In genomic region chr16:48123104-48123788, GRCh38 we compare ENCODE assay signal across 9 cellular contexts. TPM values are rescaled to one million over a fixed set of nuclear protein-coding genes. Genes with fewer than 3 reads are reported as not detected.
DNase-seq lines count a peak whose midpoint lies in the region; ATAC-seq lines count a peak whose summit lies in the region.
"Had no signal": no experiment of that assay in that cellular context is flagged by ENCODE, and none has a peak within 500 bp of the region (broad histone marks: within the 10 kb centered on the region; RNA-seq: fewer than 3 reads in every experiment).

No MANE protein-coding gene starts in this region.

- H3K4me3 Mint-ChIP-seq in activated CD4-positive, alpha-beta memory T cell treated with anti-CD3 and anti-CD28 coated beads, Interleukin-2, amount 10 ng/mL, durations not matched to agents 7 days and 5 days: no peak overlapping the region

- H3K36me3 Mint-ChIP-seq in activated CD4-positive, alpha-beta memory T cell treated with anti-CD3 and anti-CD28 coated beads, Interleukin-2, amount 10 ng/mL, durations not matched to agents 7 days and 5 days (ENCODE audit: low read depth): no peaks in the 10 kb centered on the region

- POLR2A ChIA-PET in activated CD4-positive, alpha-beta memory T cell treated with anti-CD3 and anti-CD28 coated beads, Interleukin-2, amount 10 ng/mL, durations not matched to agents 7 days and 5 days (lab: Charles Lee): no interaction called here

- H3K27me3 Mint-ChIP-seq in activated CD4-positive, alpha-beta memory T cell treated with anti-CD3 and anti-CD28 coated beads, Interleukin-2, amount 10 ng/mL, durations not matched to agents 7 days and 5 days: peaks cover 2% of the 10 kb centered on the region

- CTCF ChIA-PET in activated CD4-positive, alpha-beta memory T cell treated with anti-CD3 and anti-CD28 coated beads, Interleukin-2, amount 10 ng/mL, durations not matched to agents 7 days and 5 days (lab: Charles Lee): interaction anchor here (0.6 kb wide), 1 partner anchor 1515 kb away, joined by 3 read pairs; no protein-coding TSS in a partner anchor

- peaks cover 13% of the 10 kb centered on the region for H3K4me1 Mint-ChIP-seq in activated CD4-positive, alpha-beta memory T cell treated with anti-CD3 and anti-CD28 coated beads, Interleukin-2, amount 10 ng/mL, durations not matched to agents 7 days and 5 days

- peak; percentile 97 for DNase-seq in GM04504 (ENCODE audit: low read depth)
- peak; percentile 40 for DNase-seq in activated CD4-positive, alpha-beta memory T cell treated with anti-CD3 and anti-CD28 coated beads, Interleukin-2, amount 10 ng/mL, durations not matched to agents 7 days and 5 days
- peak; percentile 57 for DNase-seq in inferior parietal cortex (ENCODE audit: extremely low spot score)
- DNase-seq in superior temporal gyrus (ENCODE audit: extremely low spot score): peak; percentile 59
- no peak for DNase-seq in NCI-H446 treated with DMSO at 0.1 percent for 48 hours (lab: John Stamatoyannopoulos, UW)
- no peak for DNase-seq in activated gamma-delta T cell treated with Interleukin-2 at 50 U/mL for 16 hours
- DNase-seq: heart right ventricle had no signal

- H3K27ac Mint-ChIP-seq in activated CD4-positive, alpha-beta memory T cell treated with anti-CD3 and anti-CD28 coated beads, Interleukin-2, amount 10 ng/mL, durations not matched to agents 7 days and 5 days: no peak overlapping the region

- ATAC-seq in HG02885 (IDR thresholded peaks at IDR 0.05; ENCODE audit: poor library complexity, unreplicated experiment) (peak; percentile 73), HG03135 (IDR thresholded peaks at IDR 0.05; ENCODE audit: unreplicated experiment) (no peak)

- no peaks in the 10 kb centered on the region for H3K9me3 Mint-ChIP-seq in activated CD4-positive, alpha-beta memory T cell treated with anti-CD3 and anti-CD28 coated beads, Interleukin-2, amount 10 ng/mL, durations not matched to agents 7 days and 5 days

RNA-seq across cellular contexts. Expression of gene ABCC12, which starts 32.5 kb away (rescaled TPM):
- total RNA-seq in activated CD4-positive, alpha-beta memory T cell treated with anti-CD3 and anti-CD28 coated beads, Interleukin-2, amount 10 ng/mL, durations not matched to agents 7 days and 5 days: not detected

Comparison
In these comparisons a context has a peak if more than half of its experiments do, and no peak if none do; other contexts are left out.
1. DNase-seq: peak in GM04504 (single experiment), activated CD4-positive, alpha-beta memory T cell treated with anti-CD3 and anti-CD28 coated beads, Interleukin-2, amount 10 ng/mL, durations not matched to agents 7 days and 5 days (single experiment), inferior parietal cortex (single experiment) and superior temporal gyrus (single experiment); none in NCI-H446 treated with DMSO at 0.1 percent for 48 hours (single experiment) and activated gamma-delta T cell treated with Interleukin-2 at 50 U/mL for 16 hours (single experiment).